In genomic region chr15:63218114-63218808, GRCh38 we compare ENCODE assay signal across 9 cellular contexts. TPM values are rescaled to one million over a fixed set of nuclear protein-coding genes. Genes with fewer than 3 reads are reported as not detected.
DNase-seq lines count a peak whose midpoint lies in the region; ATAC-seq, FAIRE-seq and TF ChIP-seq lines count a peak whose summit lies in the region.
"Had no signal": no experiment of that assay in that cellular context is flagged by ENCODE, and none has a peak within 500 bp of the region (broad histone marks: within the 10 kb centered on the region; RNA-seq: fewer than 3 reads in every experiment).

No MANE protein-coding gene starts in this region.

- H3K4me1 ChIP-seq in A549 (peaks cover 27% of the 10 kb centered on the region), Loucy (ENCODE audit: insufficient read depth, low read length, poor library complexity, severe bottlenecking) (peaks cover 30% of the 10 kb centered on the region), HepG2 (ENCODE audit: insufficient read depth, low read length) (peaks cover 4% of the 10 kb centered on the region; the same call in 1 of the 2 replicates), tibial artery (peaks cover 0 to 35% (median 10%) of the 10 kb centered on the region in 4 donors)

- CTCF ChIA-PET in A549 (lab: Yijun Ruan, JAX) (interaction anchor here (0.5 to 1.7 kb wide), 5 partner anchors 11 to 152 kb away, joined by 3 to 5 read pairs (median 3); no protein-coding TSS in a partner anchor), HepG2 (lab: Yijun Ruan, JAX; ENCODE audit: low intra/inter-chr PET ratio, low total read pairs) (no interaction called here)

- POLR2A ChIA-PET in A549 (lab: Yijun Ruan, JAX) (no interaction called here), HepG2 (lab: Yijun Ruan, JAX) (no interaction called here)

- H3K9me3 ChIP-seq in A549 (no peaks in the 10 kb centered on the region), Loucy (ENCODE audit: insufficient read depth, low read depth, low read length) (no peaks in the 10 kb centered on the region), HepG2 (ENCODE audit: low read length) (no peaks in the 10 kb centered on the region), tibial artery (no peaks in the 10 kb centered on the region)

- no peak overlapping the region for H3K27ac ChIP-seq in A549
- peak overlapping the region in 1 of 2 donors; percentile 72 for H3K27ac ChIP-seq in coronary artery
- H3K27ac ChIP-seq in HepG2 (ENCODE audit: extremely low read length, insufficient read depth, low read length) = no peak overlapping the region
- no peak overlapping the region for H3K27ac ChIP-seq in tibial artery

- 72% methylated on average over 5 of the region's 5 CpGs for WGBS in A549 (ENCODE audit: missing lambda C conversion rate)
- 81% methylated on average over 5 of the region's 5 CpGs for WGBS in HepG2 (ENCODE audit: low lambda C conversion rate)

- no peaks in the 10 kb centered on the region for H3F3A ChIP-seq in Loucy (ENCODE audit: low read depth)

- TF ChIP-seq POLR2A in A549 (IDR thresholded peaks at IDR 0.05; ENCODE audit: low read length) (no peak), HepG2 (IDR thresholded peaks at IDR 0.05; ENCODE audit: insufficient read depth in 1 of 2, low read depth in 2 of 2, low read length in 2 of 2) (no peak), GM12891 (IDR thresholded peaks at IDR 0.05; ENCODE audit: low read depth, low read length) (no peak)

- TF ChIP-seq RAD21 in A549 (conservative IDR thresholded peaks at IDR 0.05 in 1 of 2, IDR thresholded peaks at IDR 0.05 in 1 of 2) = no peak
- no peak for TF ChIP-seq RAD21 in HepG2 (CRISPR knock-in tag; IDR thresholded peaks at IDR 0.05)

- H3K79me2 ChIP-seq in Loucy (ENCODE audit: insufficient read depth, low read length) = peaks cover 99% of the 10 kb centered on the region
- H3K79me2 ChIP-seq in HepG2 (ENCODE audit: insufficient read depth, low read length) = no peaks in the 10 kb centered on the region

- in situ Hi-C loops in HepG2 (cut with HindIII; ENCODE audit: extremely low pct_ligation_motif_present, low pct_unique_long_range_greater_than_20kb) = no loop called here

- H4K20me1 ChIP-seq in Loucy (ENCODE audit: insufficient read depth, low read length, poor library complexity, severe bottlenecking) (peaks cover 39% of the 10 kb centered on the region), HepG2 (ENCODE audit: insufficient read depth, low read length) (no peaks in the 10 kb centered on the region)

- no peak overlapping the region for H2AFZ ChIP-seq in Loucy (ENCODE audit: low read length)
- no peak overlapping the region for H2AFZ ChIP-seq in HepG2 (ENCODE audit: low read length)

- TF ChIP-seq EP300 in A549 (IDR thresholded peaks at IDR 0.05) (no peak), HepG2 (IDR thresholded peaks at IDR 0.05; ENCODE audit: low read depth in 2 of 2, low read length in 2 of 2) (no peak), HepG2 (CRISPR knock-in tag; IDR thresholded peaks at IDR 0.05; ENCODE audit: borderline replicate concordance) (no peak)

- ATAC-seq in A549 = no peak
- ATAC-seq in HepG2 = no peak

- intact Hi-C loops in HepG2 (cut with micrococcal nuclease; ENCODE audit: unreplicated experiment) = loop anchor here (10.0 kb wide), 1 partner anchor 47 kb away; no protein-coding TSS in a partner anchor
- intact Hi-C loops in tibial artery (cut with DNase I; ENCODE audit: low total_unique reads) = no loop called here

- H3K36me3 ChIP-seq in Loucy (ENCODE audit: insufficient read depth, low read length) = peaks cover under 1% of the 10 kb centered on the region
- no peaks in the 10 kb centered on the region for H3K36me3 ChIP-seq in HepG2 (replicated peaks in 1 of 2; ENCODE audit: control insufficient read depth in 1 of 2, insufficient read depth in 2 of 2, low read length in 2 of 2)
- no peaks in the 10 kb centered on the region for H3K36me3 ChIP-seq in tibial artery

- peak overlapping the region; percentile 31; the same call in 2 of the 3 replicates for H3K4me2 ChIP-seq in A549
- H3K4me2 ChIP-seq in Loucy (ENCODE audit: low read depth, low read length, poor library complexity, severe bottlenecking) = peak overlapping the region; percentile 5
- H3K4me2 ChIP-seq in HepG2 (ENCODE audit: low read depth, low read length) = no peak overlapping the region

- no peak overlapping the region for H3K9ac ChIP-seq in Loucy (ENCODE audit: low read depth, low read length, poor library complexity, severe bottlenecking)
- H3K9ac ChIP-seq in HepG2 (ENCODE audit: insufficient read depth, low read depth, low read length) = no peak overlapping the region

- TF ChIP-seq CTCF in A549 (IDR thresholded peaks at IDR 0.05) = no peak
- TF ChIP-seq CTCF in Loucy (conservative IDR thresholded peaks at IDR 0.05; ENCODE audit: low read length) = no peak
- TF ChIP-seq CTCF in coronary artery (IDR thresholded peaks at IDR 0.05) = no peak
- TF ChIP-seq CTCF in HepG2 (CRISPR knock-in tag; IDR thresholded peaks at IDR 0.05) = no peak
- no peak for TF ChIP-seq CTCF in tibial artery (IDR thresholded peaks at IDR 0.05)

- no peaks in the 10 kb centered on the region for H3K9me2 ChIP-seq in Loucy (replicated peaks; ENCODE audit: low read depth, low read length)

- BruUV-seq in HepG2 (replicated peaks; lab: Mats Ljungman, UMichigan) = no TSS peak

- DNase-seq in A549 (ENCODE audit: low read depth in 1 of 2, low spot score in 1 of 2) (peak in 1 of 2 experiments; percentile 18), coronary artery (ENCODE audit: low spot score) (no peak), HepG2 (ENCODE audit: low spot score) (peak; percentile 27), tibial artery (no peak), GM12891 (ENCODE audit: insufficient read length, low spot score) (no peak), AML-193 (lab: John Stamatoyannopoulos, UW) (no peak)
- no peak for DNase-seq in activated T-cell treated with anti-CD3 and anti-CD28 coated beads, Interleukin-2, amount 50 U/mL, for 1 hour
- DNase-seq: KBM-7 had no signal

- H3K27me3 ChIP-seq in Loucy (ENCODE audit: insufficient read depth, low read length, poor library complexity, severe bottlenecking) = no peaks in the 10 kb centered on the region
- H3K27me3 ChIP-seq in HepG2 (ENCODE audit: control insufficient read depth in 1 of 2, insufficient read depth in 2 of 2, low read length in 2 of 2) = no peaks in the 10 kb centered on the region; a peak in 1 of 5 replicates
- H3K27me3 ChIP-seq in tibial artery = no peaks in the 10 kb centered on the region

- H3K4me3 ChIP-seq in A549 = no peak overlapping the region
- H3K4me3 ChIP-seq in Loucy (ENCODE audit: low read length, poor library complexity, severe bottlenecking) = no peak overlapping the region
- peak overlapping the region; percentile 29 for H3K4me3 ChIP-seq in coronary artery
- no peak overlapping the region for H3K4me3 ChIP-seq in HepG2 (replicated peaks in 1 of 3; ENCODE audit: insufficient read depth in 1 of 3, low read depth in 2 of 3, low read length in 3 of 3)
- no peak overlapping the region for H3K4me3 ChIP-seq in tibial artery

- no peak for FAIRE-seq in A549 (lab: Jason Lieb, UNC)
- no peak for FAIRE-seq in HepG2 (lab: Jason Lieb, UNC)
- FAIRE-seq in GM12891 (lab: Jason Lieb, UNC) = no peak

RNA-seq across cellular contexts. Expression of gene RAB8B, which starts 28.9 kb away (rescaled TPM):
- polyA plus RNA-seq in A549 (2011; rRNA removed) (28.8 and 41.4 TPM in 2 replicates), A549 (2017; fragmentation: RNase III; extraction: RNeasy Plus Mini Kit Qiagen cat#74134 plus additional on column Dnase treatment) (19.5 to 22.2 TPM (median 21.5 TPM) in 3 replicates), HepG2 (2011; rRNA removed) (4.7 and 6.8 TPM in 2 replicates)
- 7.0 and 7.8 TPM in 2 replicates for polyA plus RNA-seq in A549 (2012; cell fraction: cytosol; rRNA removed)
- 1.2 and 2.2 TPM in 2 replicates for polyA plus RNA-seq in A549 (2012; cell fraction: nucleus; rRNA removed)
- 13.6 and 14.7 TPM in 2 replicates for polyA minus RNA-seq in A549 (2011; rRNA and poly(A)+ RNA removed)
- total RNA-seq in HepG2 (2016; rRNA removed; fragmentation: Illumina TruSeq; extraction: Trizol) = 14.2 and 20.4 TPM in 2 replicates
- 0.79 and 1.7 TPM in 2 replicates for total RNA-seq in HepG2 (2016; cell fraction: cytosol; rRNA removed; fragmentation: Illumina TruSeq; extraction: Trizol; ENCODE audit: low read depth)
- total RNA-seq in HepG2 (2016; cell fraction: insoluble cytoplasmic fraction; rRNA removed; fragmentation: Illumina TruSeq; extraction: Trizol) = 14.3 and 23.1 TPM in 2 replicates
- total RNA-seq in HepG2 (2016; cell fraction: membrane; rRNA removed; fragmentation: Illumina TruSeq; extraction: Trizol) = 4.1 and 5.5 TPM in 2 replicates
- total RNA-seq in HepG2 (2016; cell fraction: nucleus; rRNA removed; fragmentation: Illumina TruSeq; extraction: Trizol) = 7.3 and 8.0 TPM in 2 replicates
- 2.3 and 3.5 TPM in 2 replicates for polyA plus RNA-seq in HepG2 (2011; cell fraction: cytosol; rRNA removed)
- polyA plus RNA-seq in HepG2 (2011; cell fraction: nucleus; rRNA removed) = 3.0 TPM in 2 replicates
- 5.3 and 8.5 TPM in 2 replicates for polyA plus RNA-seq in HepG2 (2012)
- polyA plus RNA-seq in HepG2 (2016; cell fraction: cytosol; fragmentation: Illumina TruSeq; extraction: Trizol; ENCODE audit: low read depth) = 1.4 and 1.5 TPM in 2 replicates
- polyA plus RNA-seq in HepG2 (2016; cell fraction: insoluble cytoplasmic fraction; fragmentation: Illumina TruSeq; extraction: Trizol; ENCODE audit: low read depth) = 11.3 and 13.5 TPM in 2 replicates
- 2.8 and 2.9 TPM in 2 replicates for polyA plus RNA-seq in HepG2 (2016; cell fraction: membrane; fragmentation: Illumina TruSeq; extraction: Trizol; ENCODE audit: low read depth)
- polyA plus RNA-seq in HepG2 (2016; cell fraction: nucleus; fragmentation: Illumina TruSeq; extraction: Trizol; ENCODE audit: insufficient read depth, low read depth) = 7.1 and 7.6 TPM in 2 replicates
- polyA minus RNA-seq in HepG2 (2011; rRNA and poly(A)+ RNA removed; ENCODE audit: low replicate concordance) = 4.8 and 5.9 TPM in 2 replicates
- 22.2 and 22.6 TPM in 2 replicates for polyA minus RNA-seq in HepG2 (2011; cell fraction: cytosol; rRNA and poly(A)+ RNA removed)
- polyA minus RNA-seq in HepG2 (2011; cell fraction: nucleus; rRNA and poly(A)+ RNA removed) = 5.2 and 8.2 TPM in 2 replicates
- 55.6 TPM for polyA plus RNA-seq in GM12891 (2012; ENCODE audit: low read depth, missing spikeins)

RNA-seq across cellular contexts. Expression of gene APH1B, which starts 59.1 kb away (rescaled TPM):
- polyA plus RNA-seq in A549 (2011; rRNA removed) = 25.3 and 28.5 TPM in 2 replicates
- polyA plus RNA-seq in A549 (2012; cell fraction: cytosol; rRNA removed) = 6.0 and 9.1 TPM in 2 replicates
- 6.6 and 10.3 TPM in 2 replicates for polyA plus RNA-seq in A549 (2012; cell fraction: nucleus; rRNA removed)
- polyA plus RNA-seq in A549 (2017; fragmentation: RNase III; extraction: RNeasy Plus Mini Kit Qiagen cat#74134 plus additional on column Dnase treatment) = 14.0 to 19.8 TPM (median 16.4 TPM) in 3 replicates
- polyA minus RNA-seq in A549 (2011; rRNA and poly(A)+ RNA removed) = 28.0 and 37.2 TPM in 2 replicates
- total RNA-seq in HepG2 (2016; rRNA removed; fragmentation: Illumina TruSeq; extraction: Trizol) = 0.67 and 1.00 TPM in 2 replicates
- total RNA-seq in HepG2 (2016; cell fraction: cytosol; rRNA removed; fragmentation: Illumina TruSeq; extraction: Trizol; ENCODE audit: low read depth) = 0.61 and 0.62 TPM in 2 replicates
- 0.58 and 2.0 TPM in 2 replicates for total RNA-seq in HepG2 (2016; cell fraction: insoluble cytoplasmic fraction; rRNA removed; fragmentation: Illumina TruSeq; extraction: Trizol)
- total RNA-seq in HepG2 (2016; cell fraction: membrane; rRNA removed; fragmentation: Illumina TruSeq; extraction: Trizol) = 0.21 and 0.59 TPM in 2 replicates
- 1.5 and 2.3 TPM in 2 replicates for total RNA-seq in HepG2 (2016; cell fraction: nucleus; rRNA removed; fragmentation: Illumina TruSeq; extraction: Trizol)
- polyA plus RNA-seq in HepG2 (2011; rRNA removed) = 0.45 and 0.72 TPM in 2 replicates
- polyA plus RNA-seq in HepG2 (2011; cell fraction: cytosol; rRNA removed) = 0.43 and 0.46 TPM in 2 replicates
- polyA plus RNA-seq in HepG2 (2011; cell fraction: nucleus; rRNA removed) = 0.97 and 1.0 TPM in 2 replicates
- 1.4 and 2.6 TPM in 2 replicates for polyA plus RNA-seq in HepG2 (2012)
- polyA plus RNA-seq in HepG2 (2016; cell fraction: cytosol; fragmentation: Illumina TruSeq; extraction: Trizol; ENCODE audit: low read depth) = 0.47 and 0.48 TPM in 2 replicates
- 0.56 and 0.86 TPM in 2 replicates for polyA plus RNA-seq in HepG2 (2016; cell fraction: insoluble cytoplasmic fraction; fragmentation: Illumina TruSeq; extraction: Trizol; ENCODE audit: low read depth)
- 0.24 and 0.55 TPM in 2 replicates for polyA plus RNA-seq in HepG2 (2016; cell fraction: membrane; fragmentation: Illumina TruSeq; extraction: Trizol; ENCODE audit: low read depth)
- 3.0 and 3.3 TPM in 2 replicates for polyA plus RNA-seq in HepG2 (2016; cell fraction: nucleus; fragmentation: Illumina TruSeq; extraction: Trizol; ENCODE audit: insufficient read depth, low read depth)
- polyA minus RNA-seq in HepG2 (2011; rRNA and poly(A)+ RNA removed; ENCODE audit: low replicate concordance) = 0.23 and 0.82 TPM in 2 replicates
- 0.89 and 1.3 TPM in 2 replicates for polyA minus RNA-seq in HepG2 (2011; cell fraction: cytosol; rRNA and poly(A)+ RNA removed)
- polyA minus RNA-seq in HepG2 (2011; cell fraction: nucleus; rRNA and poly(A)+ RNA removed) = 2.3 and 4.4 TPM in 2 replicates
- 5.9 TPM for polyA plus RNA-seq in GM12891 (2012; ENCODE audit: low read depth, missing spikeins)
